ENCODE assay signal across 1 cellular context in the genomic region with DNA sequence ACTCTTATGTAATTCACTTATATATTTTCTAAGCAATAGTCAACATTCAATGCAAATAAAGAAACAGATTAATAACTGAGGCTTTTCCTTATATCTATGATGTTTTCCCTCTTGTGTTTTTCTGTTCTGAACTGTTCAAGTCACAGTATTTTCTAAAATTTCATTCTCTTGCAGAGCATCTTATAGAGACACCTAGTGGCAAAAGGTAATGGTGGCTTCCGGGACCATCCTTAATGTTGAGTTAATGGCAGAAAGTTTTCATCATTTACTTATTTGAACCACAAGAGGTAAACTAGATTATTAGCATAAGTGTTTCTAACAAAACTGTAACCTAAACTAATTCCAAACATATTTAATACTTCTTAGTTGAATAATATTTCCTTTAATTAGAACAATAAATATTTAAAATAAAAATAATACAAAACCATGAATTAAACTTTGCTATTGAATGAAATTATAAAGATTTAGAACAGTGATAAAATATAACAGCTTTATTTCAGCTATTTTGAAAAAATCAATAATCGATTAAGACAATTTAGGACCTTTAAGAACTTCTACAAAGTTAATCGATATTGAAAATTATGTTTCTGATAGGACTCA.
TF ChIP-seq lines count a peak whose summit lies in the region.

No MANE protein-coding gene starts in this region.

TF ChIP-seq in K562, 482 proteins besides CTCF, POLR2A, EP300 and RAD21 (continued from another document):
- TF ChIP-seq REST (CRISPR knock-in tag; IDR thresholded peaks at IDR 0.05; ENCODE audit: low read depth), result no peak
- TF ChIP-seq SMAD3 (CRISPR knock-in tag; conservative IDR thresholded peaks at IDR 0.05), result no peak
- TF ChIP-seq, protein P1, sequence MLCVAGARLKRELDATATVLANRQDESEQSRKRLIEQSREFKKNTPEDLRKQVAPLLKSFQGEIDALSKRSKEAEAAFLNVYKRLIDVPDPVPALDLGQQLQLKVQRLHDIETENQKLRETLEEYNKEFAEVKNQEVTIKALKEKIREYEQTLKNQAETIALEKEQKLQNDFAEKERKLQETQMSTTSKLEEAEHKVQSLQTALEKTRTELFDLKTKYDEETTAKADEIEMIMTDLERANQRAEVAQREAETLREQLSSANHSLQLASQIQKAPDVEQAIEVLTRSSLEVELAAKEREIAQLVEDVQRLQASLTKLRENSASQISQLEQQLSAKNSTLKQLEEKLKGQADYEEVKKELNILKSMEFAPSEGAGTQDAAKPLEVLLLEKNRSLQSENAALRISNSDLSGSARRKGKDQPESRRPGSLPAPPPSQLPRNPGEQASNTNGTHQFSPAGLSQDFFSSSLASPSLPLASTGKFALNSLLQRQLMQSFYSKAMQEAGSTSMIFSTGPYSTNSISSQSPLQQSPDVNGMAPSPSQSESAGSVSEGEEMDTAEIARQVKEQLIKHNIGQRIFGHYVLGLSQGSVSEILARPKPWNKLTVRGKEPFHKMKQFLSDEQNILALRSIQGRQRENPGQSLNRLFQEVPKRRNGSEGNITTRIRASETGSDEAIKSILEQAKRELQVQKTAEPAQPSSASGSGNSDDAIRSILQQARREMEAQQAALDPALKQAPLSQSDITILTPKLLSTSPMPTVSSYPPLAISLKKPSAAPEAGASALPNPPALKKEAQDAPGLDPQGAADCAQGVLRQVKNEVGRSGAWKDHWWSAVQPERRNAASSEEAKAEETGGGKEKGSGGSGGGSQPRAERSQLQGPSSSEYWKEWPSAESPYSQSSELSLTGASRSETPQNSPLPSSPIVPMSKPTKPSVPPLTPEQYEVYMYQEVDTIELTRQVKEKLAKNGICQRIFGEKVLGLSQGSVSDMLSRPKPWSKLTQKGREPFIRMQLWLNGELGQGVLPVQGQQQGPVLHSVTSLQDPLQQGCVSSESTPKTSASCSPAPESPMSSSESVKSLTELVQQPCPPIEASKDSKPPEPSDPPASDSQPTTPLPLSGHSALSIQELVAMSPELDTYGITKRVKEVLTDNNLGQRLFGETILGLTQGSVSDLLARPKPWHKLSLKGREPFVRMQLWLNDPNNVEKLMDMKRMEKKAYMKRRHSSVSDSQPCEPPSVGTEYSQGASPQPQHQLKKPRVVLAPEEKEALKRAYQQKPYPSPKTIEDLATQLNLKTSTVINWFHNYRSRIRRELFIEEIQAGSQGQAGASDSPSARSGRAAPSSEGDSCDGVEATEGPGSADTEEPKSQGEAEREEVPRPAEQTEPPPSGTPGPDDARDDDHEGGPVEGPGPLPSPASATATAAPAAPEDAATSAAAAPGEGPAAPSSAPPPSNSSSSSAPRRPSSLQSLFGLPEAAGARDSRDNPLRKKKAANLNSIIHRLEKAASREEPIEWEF (CRISPR knock-in tag; IDR thresholded peaks at IDR 0.05), result peak; percentile 83
- TF ChIP-seq CBFB (CRISPR knock-in tag; IDR thresholded peaks at IDR 0.05), result no peak
- TF ChIP-seq SMARCE1 (IDR thresholded peaks at IDR 0.05), result no peak
- TF ChIP-seq ZSCAN32 (CRISPR knock-in tag; IDR thresholded peaks at IDR 0.05), result no peak
- no peak for TF ChIP-seq PRMT5 (CRISPR knock-in tag; IDR thresholded peaks at IDR 0.05)
- 0 out of 2 replicates have a peak, but pooled peaks have one; percentile 14 for TF ChIP-seq BRCA1 (IDR thresholded peaks at IDR 0.05)
- no peak for TF ChIP-seq BRCA1 (CRISPR knock-in tag; IDR thresholded peaks at IDR 0.05)
